ENCODE assay signal across 31 cellular contexts in genomic region chr2:63092847-63093246, GRCh38. TPM values are rescaled to one million over a fixed set of nuclear protein-coding genes. Genes with fewer than 3 reads are reported as not detected.
"Had no signal": no experiment of that assay in that cellular context is flagged by ENCODE, and none has a peak within 500 bp of the region (broad histone marks: within the 10 kb centered on the region; RNA-seq: fewer than 3 reads in every experiment).

No MANE protein-coding gene starts in this region.

- H3K27ac ChIP-seq: ovary, parathyroid adenoma, psoas muscle, skin epidermis, spleen, stomach, thoracic aorta, thyroid gland, tibial nerve, upper lobe of left lung, vagina had no signal

- DNase-seq: naive thymus-derived CD8-positive, alpha-beta T cell; nephron progenitor cell; occipital lobe; ovary; posterior cingulate gyrus; psoas muscle; right cardiac atrium; spleen; stimulated activated CD4-positive, alpha-beta T cell treated with anti-CD3 and anti-CD28 coated beads, Interleukin-12 subunit alpha, Interleukin-12 subunit beta, amount 100 ng/mL, for 4 hours; stimulated activated CD4-positive, alpha-beta T cell treated with anti-CD3 and anti-CD28 coated beads, Interleukin-1b, Interleukin-23, amount 100 ng/mL, for 48 hours; stimulated activated CD4-positive, alpha-beta T cell treated with anti-CD3 and anti-CD28 coated beads, Interleukin-4, amount 100 ng/mL, for 24 hours; stimulated activated naive B cell treated with anti-CD40 and anti-IgM and Interleukin-4, amounts not matched to agents 10 μg/mL and 1 μg/mL and 100 μg/mL, for 72 hours; stimulated activated naive CD4-positive, alpha-beta T cell treated with Interleukin-2 at 50 U/mL for 16 hours; stomach; thyroid gland; trophoblast cell; upper lobe of left lung had no signal

- ATAC-seq: naive thymus-derived CD8-positive, alpha-beta T cell; natural killer cell treated with Interleukin-12 subunit alpha and Interleukin-12 subunit beta and Interleukin-15 and Interleukin-18, amount 100 ng/mL, for 72 hours; psoas muscle; right cardiac atrium; sciatic nerve; stimulated activated effector memory CD8-positive, alpha-beta T cell treated with anti-CD3 and anti-CD28 coated beads, Interleukin-12 subunit alpha, Interleukin-12 subunit beta, amount 100 ng/mL, for 72 hours; stimulated activated naive B cell treated with anti-CD40 and anti-IgM and Interleukin-4, amounts not matched to agents 10 μg/mL and 1 μg/mL and 100 μg/mL, for 72 hours had no signal

- H3K4me3 ChIP-seq: ovary, psoas muscle, skin epidermis, smooth muscle cell, spleen, stomach, thoracic aorta, thyroid gland, tibial nerve, upper lobe of left lung, vagina had no signal

- H3K79me2 ChIP-seq: parathyroid adenoma had no signal

- H3K9me3 Mint-ChIP-seq: neural crest cell; stimulated activated effector memory CD8-positive, alpha-beta T cell treated with anti-CD3 and anti-CD28 coated beads, Interleukin-12 subunit alpha, Interleukin-12 subunit beta, amount 100 ng/mL, for 72 hours had no signal

- H3K9me3 ChIP-seq: ovary, psoas muscle, spleen, stomach, thoracic aorta, thyroid gland, tibial nerve, upper lobe of left lung, vagina had no signal

- H3K9ac ChIP-seq: parathyroid adenoma had no signal

- H3K4me2 ChIP-seq: smooth muscle cell had no signal

- H3K27ac Mint-ChIP-seq: naive thymus-derived CD8-positive, alpha-beta T cell; natural killer cell treated with Interleukin-12 subunit alpha and Interleukin-12 subunit beta and Interleukin-15 and Interleukin-18, amount 100 ng/mL, for 72 hours; nephron progenitor cell; progenitor cell of endocrine pancreas; stimulated activated effector memory CD8-positive, alpha-beta T cell treated with anti-CD3 and anti-CD28 coated beads, Interleukin-12 subunit alpha, Interleukin-12 subunit beta, amount 100 ng/mL, for 72 hours; stimulated activated naive B cell treated with anti-CD40 and anti-IgM and Interleukin-4, amounts not matched to agents 10 μg/mL and 1 μg/mL and 100 μg/mL, for 72 hours; stimulated activated naive CD8-positive, alpha-beta T cell treated with anti-CD3 and anti-CD28 coated beads, Interleukin-15, Interleukin-2, amounts not matched to agents 100 ng/mL and 50 ng/mL, for 24 hours had no signal

- H3K27me3 ChIP-seq: ovary, spleen, stomach, thyroid gland, tibial nerve, upper lobe of left lung, vagina had no signal

- H3K4me1 Mint-ChIP-seq: naive thymus-derived CD8-positive, alpha-beta T cell; nephron progenitor cell; neural crest cell; stimulated activated effector memory CD8-positive, alpha-beta T cell treated with anti-CD3 and anti-CD28 coated beads, Interleukin-12 subunit alpha, Interleukin-12 subunit beta, amount 100 ng/mL, for 72 hours; stimulated activated naive B cell treated with anti-CD40 and anti-IgM and Interleukin-4, amounts not matched to agents 10 μg/mL and 1 μg/mL and 100 μg/mL, for 72 hours had no signal

- H3K36me3 ChIP-seq: ovary, spleen, stomach, thoracic aorta, thyroid gland, tibial nerve, upper lobe of left lung, vagina had no signal

- H3K27me3 Mint-ChIP-seq: progenitor cell of endocrine pancreas had no signal

- H3K4me1 ChIP-seq: parathyroid adenoma, psoas muscle, spleen, stomach, thyroid gland, tibial nerve, upper lobe of left lung, vagina had no signal

- H3K4me3 Mint-ChIP-seq: naive thymus-derived CD8-positive, alpha-beta T cell; natural killer cell treated with Interleukin-12 subunit alpha and Interleukin-12 subunit beta and Interleukin-15 and Interleukin-18, amount 100 ng/mL, for 72 hours; nephron progenitor cell; neural crest cell; stimulated activated effector memory CD8-positive, alpha-beta T cell treated with anti-CD3 and anti-CD28 coated beads, Interleukin-12 subunit alpha, Interleukin-12 subunit beta, amount 100 ng/mL, for 72 hours; stimulated activated naive B cell treated with anti-CD40 and anti-IgM and Interleukin-4, amounts not matched to agents 10 μg/mL and 1 μg/mL and 100 μg/mL, for 72 hours; stimulated activated naive CD8-positive, alpha-beta T cell treated with anti-CD3 and anti-CD28 coated beads, Interleukin-15, Interleukin-2, amounts not matched to agents 100 ng/mL and 50 ng/mL, for 24 hours had no signal

- H3K36me3 Mint-ChIP-seq: naive thymus-derived CD8-positive, alpha-beta T cell; stimulated activated effector memory CD8-positive, alpha-beta T cell treated with anti-CD3 and anti-CD28 coated beads, Interleukin-12 subunit alpha, Interleukin-12 subunit beta, amount 100 ng/mL, for 72 hours had no signal

- H2AFZ ChIP-seq: parathyroid adenoma had no signal

RNA-seq across cellular contexts. Expression of gene OTX1, which starts 42.2 kb away (rescaled TPM):
- total RNA-seq: naive thymus-derived CD8-positive, alpha-beta T cell; osteoblast; psoas muscle; right cardiac atrium; sciatic nerve; smooth muscle cell; stomach; subcutaneous adipose tissue; thoracic aorta; thyroid gland; tibial nerve; vagina had no signal
- polyA plus RNA-seq: naive thymus-derived CD8-positive, alpha-beta T cell; psoas muscle; right cardiac atrium; spleen had no signal
